Comparison of ENCODE assay signal across 8 cellular contexts in the genomic region with DNA sequence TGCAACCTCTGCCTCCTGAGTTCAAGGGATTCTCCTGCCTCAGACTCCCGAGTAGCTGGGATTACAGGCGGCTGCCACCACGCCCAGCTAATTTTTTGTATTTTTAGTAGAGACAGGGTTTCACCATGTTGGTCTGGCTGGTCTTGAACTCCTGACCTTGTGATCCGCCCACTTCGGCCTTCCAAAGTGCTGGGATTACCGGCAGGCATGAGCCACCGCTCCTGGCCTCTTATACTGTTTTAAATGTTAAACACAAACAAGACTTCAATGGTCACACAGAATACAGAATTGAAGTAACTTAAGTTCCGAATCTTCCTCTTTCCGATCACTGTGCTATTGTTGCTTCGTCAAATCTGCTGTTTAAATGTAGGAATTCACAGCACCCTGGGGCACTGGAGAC.
DNase-seq lines count a peak whose midpoint lies in the region; ATAC-seq and TF ChIP-seq lines count a peak whose summit lies in the region.
"Not testable (repeated sequence)": the region's sequence is repeated elsewhere in the genome, so short reads cannot be mapped to it uniquely, and the experiment has no call there.

No MANE protein-coding gene starts in this region.

- not testable (repeated sequence) for H3K9me3 Mint-ChIP-seq in activated CD4-positive, alpha-beta memory T cell treated with anti-CD3 and anti-CD28 coated beads, Interleukin-2, amount 10 ng/mL, durations not matched to agents 7 days and 5 days; activated naive CD8-positive, alpha-beta T cell treated with anti-CD3 and anti-CD28 coated beads, Interleukin-2, amount 10 ng/mL, durations not matched to agents 7 days and 5 days; naive thymus-derived CD8-positive, alpha-beta T cell
- H3K9me3 Mint-ChIP-seq in stimulated activated naive B cell treated with anti-CD40 and anti-IgM and Interleukin-4, amounts not matched to agents 10 μg/mL and 1 μg/mL and 100 μg/mL, for 72 hours: peaks cover 15 to 19% of the 10 kb centered on the region in 2 donors

- H3K4me3 ChIP-seq in A673 (ENCODE audit: low read depth, low read length, poor library complexity, severe bottlenecking); HL-60 (replicated peaks; ENCODE audit: insufficient read depth, low read length); RWPE2 (ENCODE audit: severe bottlenecking); esophagus squamous epithelium: not testable (repeated sequence)

- not testable (repeated sequence) for DNase-seq in A673 (ENCODE audit: low spot score); HL-60 (ENCODE audit: low read depth in 1 of 2, low spot score in 1 of 2); RWPE2 (ENCODE audit: low spot score); activated CD4-positive, alpha-beta memory T cell treated with anti-CD3 and anti-CD28 coated beads, Interleukin-2, amount 10 ng/mL, durations not matched to agents 7 days and 5 days; activated naive CD8-positive, alpha-beta T cell treated with anti-CD3 and anti-CD28 coated beads, Interleukin-2, amount 10 ng/mL, durations not matched to agents 7 days and 5 days; esophagus squamous epithelium (lab: John Stamatoyannopoulos, UW); naive thymus-derived CD8-positive, alpha-beta T cell; stimulated activated naive B cell treated with anti-CD40 and anti-IgM and Interleukin-4, amounts not matched to agents 10 μg/mL and 1 μg/mL and 100 μg/mL, for 72 hours

- not testable (repeated sequence) for H3K27me3 ChIP-seq in A673 (replicated peaks; ENCODE audit: insufficient read depth, low read depth, low read length, poor library complexity); HL-60 (ENCODE audit: insufficient read depth, poor library complexity, severe bottlenecking); RWPE2 (ENCODE audit: insufficient read depth, poor library complexity, severe bottlenecking); esophagus squamous epithelium

- POLR2A ChIA-PET in A673 (lab: Charles Lee; ENCODE audit: low non-redundant PET): not testable (repeated sequence)
- POLR2A ChIA-PET in activated CD4-positive, alpha-beta memory T cell treated with anti-CD3 and anti-CD28 coated beads, Interleukin-2, amount 10 ng/mL, durations not matched to agents 7 days and 5 days (lab: Charles Lee): interaction anchor here (0.9 to 2.1 kb wide), 10 partner anchors 9 to 170 kb away, joined by 3 to 11 read pairs (median 4); a partner anchor contains a TSS
- POLR2A ChIA-PET in activated naive CD8-positive, alpha-beta T cell treated with anti-CD3 and anti-CD28 coated beads, Interleukin-2, amount 10 ng/mL, durations not matched to agents 7 days and 5 days (lab: Charles Lee): interaction anchor here (0.6 to 2.6 kb wide), 8 partner anchors 14 to 125 kb away, joined by 3 to 12 read pairs (median 4); a partner anchor contains a TSS
- POLR2A ChIA-PET in naive thymus-derived CD8-positive, alpha-beta T cell (lab: Charles Lee): interaction anchor here (1.5 kb wide), 1 partner anchor 117 kb away, joined by 3 read pairs; no protein-coding TSS in a partner anchor

- CTCF ChIA-PET in A673 (lab: Charles Lee): not testable (repeated sequence)
- CTCF ChIA-PET in activated CD4-positive, alpha-beta memory T cell treated with anti-CD3 and anti-CD28 coated beads, Interleukin-2, amount 10 ng/mL, durations not matched to agents 7 days and 5 days (lab: Charles Lee): interaction anchor here (1.1 to 2.3 kb wide), 8 partner anchors 27 to 132 kb away, joined by 3 to 15 read pairs (median 6); a partner anchor contains a TSS

- H3K27ac Mint-ChIP-seq in activated CD4-positive, alpha-beta memory T cell treated with anti-CD3 and anti-CD28 coated beads, Interleukin-2, amount 10 ng/mL, durations not matched to agents 7 days and 5 days: peak overlapping the region; percentile 69
- peak overlapping the region; percentile 98 for H3K27ac Mint-ChIP-seq in activated naive CD8-positive, alpha-beta T cell treated with anti-CD3 and anti-CD28 coated beads, Interleukin-2, amount 10 ng/mL, durations not matched to agents 7 days and 5 days
- peak overlapping the region in 9 of 10 donors; percentile 10 to 98 (median 89) for H3K27ac Mint-ChIP-seq in naive thymus-derived CD8-positive, alpha-beta T cell
- peak overlapping the region; percentile 5 for H3K27ac Mint-ChIP-seq in stimulated activated naive B cell treated with anti-CD40 and anti-IgM and Interleukin-4, amounts not matched to agents 10 μg/mL and 1 μg/mL and 100 μg/mL, for 72 hours

- intact Hi-C loops in A673 (cut with micrococcal nuclease; ENCODE audit: unreplicated experiment): loop anchor here (2.0 to 5.0 kb wide), 2 partner anchors 31 to 46 kb away; no protein-coding TSS in a partner anchor
- intact Hi-C loops in esophagus squamous epithelium (cut with DNase I): not testable (repeated sequence)

- not testable (repeated sequence) for H3K27me3 Mint-ChIP-seq in activated CD4-positive, alpha-beta memory T cell treated with anti-CD3 and anti-CD28 coated beads, Interleukin-2, amount 10 ng/mL, durations not matched to agents 7 days and 5 days; activated naive CD8-positive, alpha-beta T cell treated with anti-CD3 and anti-CD28 coated beads, Interleukin-2, amount 10 ng/mL, durations not matched to agents 7 days and 5 days; naive thymus-derived CD8-positive, alpha-beta T cell; stimulated activated naive B cell treated with anti-CD40 and anti-IgM and Interleukin-4, amounts not matched to agents 10 μg/mL and 1 μg/mL and 100 μg/mL, for 72 hours

- WGBS in esophagus squamous epithelium, 2 donors: 82 to 84% methylated on average over 8 to 10 of the region's 10 CpGs

- H3K4me1 ChIP-seq in A673 (ENCODE audit: insufficient read depth, low read length, poor library complexity, severe bottlenecking): peaks cover 54% of the 10 kb centered on the region
- H3K4me1 ChIP-seq in RWPE2 (ENCODE audit: insufficient read depth, poor library complexity, severe bottlenecking): peaks cover 43% of the 10 kb centered on the region
- H3K4me1 ChIP-seq in esophagus squamous epithelium: peaks cover 23 to 50% (median 34%) of the 10 kb centered on the region in 3 donors

- not testable (repeated sequence) for H3K4me3 Mint-ChIP-seq in activated CD4-positive, alpha-beta memory T cell treated with anti-CD3 and anti-CD28 coated beads, Interleukin-2, amount 10 ng/mL, durations not matched to agents 7 days and 5 days; stimulated activated naive B cell treated with anti-CD40 and anti-IgM and Interleukin-4, amounts not matched to agents 10 μg/mL and 1 μg/mL and 100 μg/mL, for 72 hours
- H3K4me3 Mint-ChIP-seq in activated naive CD8-positive, alpha-beta T cell treated with anti-CD3 and anti-CD28 coated beads, Interleukin-2, amount 10 ng/mL, durations not matched to agents 7 days and 5 days: peak overlapping the region; percentile 83
- H3K4me3 Mint-ChIP-seq in naive thymus-derived CD8-positive, alpha-beta T cell: peak overlapping the region in 2 of 10 donors; percentile 78 to 81

- not testable (repeated sequence) for ATAC-seq in RWPE2 (ENCODE audit: low read depth); activated naive CD8-positive, alpha-beta T cell treated with anti-CD3 and anti-CD28 coated beads, Interleukin-2, amount 10 ng/mL, durations not matched to agents 7 days and 5 days (ENCODE audit: low read depth); naive thymus-derived CD8-positive, alpha-beta T cell; stimulated activated naive B cell treated with anti-CD40 and anti-IgM and Interleukin-4, amounts not matched to agents 10 μg/mL and 1 μg/mL and 100 μg/mL, for 72 hours (replicated peaks)

- not testable (repeated sequence) for H3K36me3 ChIP-seq in A673 (ENCODE audit: insufficient read depth, low read length, poor library complexity, severe bottlenecking); RWPE2 (ENCODE audit: low read depth); esophagus squamous epithelium

- not testable (repeated sequence) for H3K9me3 ChIP-seq in A673 (ENCODE audit: low read depth, low read length, poor library complexity, severe bottlenecking); RWPE2 (ENCODE audit: severe bottlenecking); esophagus squamous epithelium

- TF ChIP-seq POLR2A in esophagus squamous epithelium (IDR thresholded peaks at IDR 0.05): not testable (repeated sequence)

- H3K36me3 Mint-ChIP-seq in activated CD4-positive, alpha-beta memory T cell treated with anti-CD3 and anti-CD28 coated beads, Interleukin-2, amount 10 ng/mL, durations not matched to agents 7 days and 5 days (ENCODE audit: low read depth): peaks cover 23% of the 10 kb centered on the region
- peaks cover 30% of the 10 kb centered on the region for H3K36me3 Mint-ChIP-seq in activated naive CD8-positive, alpha-beta T cell treated with anti-CD3 and anti-CD28 coated beads, Interleukin-2, amount 10 ng/mL, durations not matched to agents 7 days and 5 days
- H3K36me3 Mint-ChIP-seq in naive thymus-derived CD8-positive, alpha-beta T cell: not testable (repeated sequence)
- H3K36me3 Mint-ChIP-seq in stimulated activated naive B cell treated with anti-CD40 and anti-IgM and Interleukin-4, amounts not matched to agents 10 μg/mL and 1 μg/mL and 100 μg/mL, for 72 hours: peaks cover 10 to 18% of the 10 kb centered on the region in 2 donors

- peaks cover 74% of the 10 kb centered on the region for H3K4me1 Mint-ChIP-seq in activated CD4-positive, alpha-beta memory T cell treated with anti-CD3 and anti-CD28 coated beads, Interleukin-2, amount 10 ng/mL, durations not matched to agents 7 days and 5 days
- peaks cover 61% of the 10 kb centered on the region for H3K4me1 Mint-ChIP-seq in activated naive CD8-positive, alpha-beta T cell treated with anti-CD3 and anti-CD28 coated beads, Interleukin-2, amount 10 ng/mL, durations not matched to agents 7 days and 5 days
- H3K4me1 Mint-ChIP-seq in naive thymus-derived CD8-positive, alpha-beta T cell: peaks cover 36 to 79% (median 53%) of the 10 kb centered on the region in 4 donors
- peaks cover 63 to 93% of the 10 kb centered on the region in 2 donors for H3K4me1 Mint-ChIP-seq in stimulated activated naive B cell treated with anti-CD40 and anti-IgM and Interleukin-4, amounts not matched to agents 10 μg/mL and 1 μg/mL and 100 μg/mL, for 72 hours

- not testable (repeated sequence) for BruUV-seq in A673 (replicated peaks; lab: Mats Ljungman, UMichigan)

- TF ChIP-seq CTCF in A673 (conservative IDR thresholded peaks at IDR 0.05; ENCODE audit: low read depth, low read length); HL-60 (IDR thresholded peaks at IDR 0.05; ENCODE audit: insufficient read depth, low read length); RWPE2 (IDR thresholded peaks at IDR 0.05; ENCODE audit: poor library complexity, severe bottlenecking); esophagus squamous epithelium (IDR thresholded peaks at IDR 0.05): not testable (repeated sequence)

- H3K27ac ChIP-seq in A673 (ENCODE audit: low read depth, low read length, poor library complexity, severe bottlenecking): peak overlapping the region; percentile 96
- 0 out of 2 replicates have a peak overlapping the region, but pooled peaks have one; percentile 1 for H3K27ac ChIP-seq in HL-60 (replicated peaks)
- peak overlapping the region; percentile 97 for H3K27ac ChIP-seq in RWPE2 (ENCODE audit: poor library complexity, severe bottlenecking)
- peak overlapping the region in 3 of 4 donors; percentile 2 to 84 (median 7) for H3K27ac ChIP-seq in esophagus squamous epithelium

Comparison
In these comparisons a context has a peak if more than half of its experiments do, and no peak if none do; other contexts are left out.
1. H3K27ac ChIP-seq: peak in every context shown above with its lines; median percentile 97 in RWPE2; 96 in A673; 7 in esophagus squamous epithelium; 1 in HL-60.
2. H3K27ac Mint-ChIP-seq: peak in every context shown above with its lines; median percentile 98 in activated naive CD8-positive, alpha-beta T cell treated with anti-CD3 and anti-CD28 coated beads, Interleukin-2, amount 10 ng/mL, durations not matched to agents 7 days and 5 days; 89 in naive thymus-derived CD8-positive, alpha-beta T cell; 69 in activated CD4-positive, alpha-beta memory T cell treated with anti-CD3 and anti-CD28 coated beads, Interleukin-2, amount 10 ng/mL, durations not matched to agents 7 days and 5 days; 5 in stimulated activated naive B cell treated with anti-CD40 and anti-IgM and Interleukin-4, amounts not matched to agents 10 μg/mL and 1 μg/mL and 100 μg/mL, for 72 hours.